In genomic region chr17:43908111-43908721, GRCh38 we compare ENCODE assay signal across 9 cellular contexts. TPM values are rescaled to one million over a fixed set of nuclear protein-coding genes. Genes with fewer than 3 reads are reported as not detected.
DNase-seq lines count a peak whose midpoint lies in the region; ATAC-seq and TF ChIP-seq lines count a peak whose summit lies in the region.
"Had no signal": no experiment of that assay in that cellular context is flagged by ENCODE, and none has a peak within 500 bp of the region (broad histone marks: within the 10 kb centered on the region; RNA-seq: fewer than 3 reads in every experiment).

No MANE protein-coding gene starts in this region.

- H3K4me2 ChIP-seq in parathyroid adenoma (ENCODE audit: low read length), result peak overlapping the region; percentile 97

- peaks cover 18% of the 10 kb centered on the region for H3K4me1 Mint-ChIP-seq in activated naive CD8-positive, alpha-beta T cell treated with anti-CD3 and anti-CD28 coated beads, Interleukin-2, amount 50 U/mL, for 24 hours

- H3K9ac ChIP-seq in parathyroid adenoma, result no peak overlapping the region

- H3K27me3 Mint-ChIP-seq in activated naive CD8-positive, alpha-beta T cell treated with anti-CD3 and anti-CD28 coated beads, Interleukin-2, amount 50 U/mL, for 24 hours, result peaks cover 23% of the 10 kb centered on the region

- H3K9me3 ChIP-seq in parathyroid adenoma (ENCODE audit: control insufficient read depth, low read length), result no peaks in the 10 kb centered on the region

- POLR2A ChIA-PET in RWPE1 (lab: Yijun Ruan, JAX; ENCODE audit: low non-redundant PET), result no interaction called here

- intact Hi-C loops in Right ventricle myocardium superior (cut with DNase I), result no loop called here

- peak overlapping the region; percentile 77 for H3K4me3 ChIP-seq in parathyroid adenoma (ENCODE audit: low read depth, low read length)

- peak overlapping the region; percentile 95 for H2AFZ ChIP-seq in parathyroid adenoma

- H3K36me3 ChIP-seq in parathyroid adenoma (ENCODE audit: control insufficient read depth, insufficient read depth, low read length), result no peaks in the 10 kb centered on the region

- DNase-seq in activated CD4-positive, CD25-positive, alpha-beta regulatory T cell treated with anti-CD3 and anti-CD28 coated beads, Interleukin-2, amount 50 U/mL, for 72 hours, result no peak
- DNase-seq in RWPE1 (ENCODE audit: low spot score) (peak; percentile 49), Right ventricle myocardium superior (peak; percentile 80)
- peak; percentile 42 for DNase-seq in activated naive CD8-positive, alpha-beta T cell treated with anti-CD3 and anti-CD28 coated beads, Interleukin-2, amount 50 U/mL, for 24 hours

- H3K9me3 Mint-ChIP-seq in activated naive CD8-positive, alpha-beta T cell treated with anti-CD3 and anti-CD28 coated beads, Interleukin-2, amount 50 U/mL, for 24 hours, result no peaks in the 10 kb centered on the region

- CTCF ChIA-PET in RWPE1 (lab: Yijun Ruan, JAX), result interaction anchor here (1.0 to 1.3 kb wide), 2 partner anchors 30 to 36 kb away, joined by 5 to 7 read pairs; no protein-coding TSS in a partner anchor

- no peaks in the 10 kb centered on the region for H3K36me3 Mint-ChIP-seq in activated naive CD8-positive, alpha-beta T cell treated with anti-CD3 and anti-CD28 coated beads, Interleukin-2, amount 50 U/mL, for 24 hours (ENCODE audit: low read depth)

- peaks cover 29% of the 10 kb centered on the region for H3K4me1 ChIP-seq in parathyroid adenoma

- no peaks in the 10 kb centered on the region for H3K79me2 ChIP-seq in parathyroid adenoma

- peak; percentile 66 to 72 for ATAC-seq in activated CD4-positive, CD25-positive, alpha-beta regulatory T cell treated with anti-CD3 and anti-CD28 coated beads, Interleukin-2, amount 50 U/mL, for 24 hours
- peak; percentile 64 for ATAC-seq in activated naive CD8-positive, alpha-beta T cell treated with anti-CD3 and anti-CD28 coated beads, Interleukin-2, amount 50 U/mL, for 24 hours
- peak; percentile 79 for ATAC-seq in Right ventricle myocardium superior (ENCODE audit: poor library complexity)
- ATAC-seq in HG03196 (IDR thresholded peaks at IDR 0.05; ENCODE audit: unreplicated experiment), result no peak
- ATAC-seq in GM18868 (IDR thresholded peaks at IDR 0.05; ENCODE audit: unreplicated experiment), result no peak

- H3K27ac ChIP-seq in RWPE1, result no peak overlapping the region
- peak overlapping the region; percentile 77 for H3K27ac ChIP-seq in parathyroid adenoma

- no peak overlapping the region for H3K27ac Mint-ChIP-seq in activated naive CD8-positive, alpha-beta T cell treated with anti-CD3 and anti-CD28 coated beads, Interleukin-2, amount 50 U/mL, for 24 hours

- no peaks in the 10 kb centered on the region for H3K27me3 ChIP-seq in parathyroid adenoma (ENCODE audit: control insufficient read depth, insufficient read depth, low read length)

- TF ChIP-seq CTCF in RWPE1 (conservative IDR thresholded peaks at IDR 0.05; ENCODE audit: low read depth), result no peak
- TF ChIP-seq CTCF in parathyroid adenoma (IDR thresholded peaks at IDR 0.05), result no peak

- H3K4me3 Mint-ChIP-seq in activated naive CD8-positive, alpha-beta T cell treated with anti-CD3 and anti-CD28 coated beads, Interleukin-2, amount 50 U/mL, for 24 hours, result no peak overlapping the region

RNA-seq across cellular contexts. Expression of gene MPP2, which starts 0.9 kb away (rescaled TPM):
- total RNA-seq in Right ventricle myocardium superior, result 17.1 TPM

RNA-seq across cellular contexts. Expression of gene PPY, which starts 34.1 kb away (rescaled TPM):
- not detected for total RNA-seq in Right ventricle myocardium superior
- total RNA-seq: dermis microvascular lymphatic vessel endothelial cell had no signal

RNA-seq across cellular contexts. Expression of gene PYY, which starts 45.5 kb away (rescaled TPM):
- total RNA-seq in Right ventricle myocardium superior, result not detected
- total RNA-seq: dermis microvascular lymphatic vessel endothelial cell had no signal

Comparison
In these comparisons a context has a peak if more than half of its experiments do, and no peak if none do; other contexts are left out.
1. ATAC-seq: peak in activated CD4-positive, CD25-positive, alpha-beta regulatory T cell treated with anti-CD3 and anti-CD28 coated beads, Interleukin-2, amount 50 U/mL, for 24 hours (2 of 2), activated naive CD8-positive, alpha-beta T cell treated with anti-CD3 and anti-CD28 coated beads, Interleukin-2, amount 50 U/mL, for 24 hours (single experiment) and Right ventricle myocardium superior (single experiment); none in HG03196 (single experiment) and GM18868 (single experiment).